17 cellular contexts compared by ENCODE assay signal in genomic region chr22:25136953-25137576, GRCh38.
"Had no signal": no experiment of that assay in that cellular context is flagged by ENCODE, and none has a peak within 500 bp of the region (broad histone marks: within the 10 kb centered on the region; RNA-seq: fewer than 3 reads in every experiment).

No MANE protein-coding gene starts in this region.

- H3K4me3 ChIP-seq: SJCRH30, thoracic aorta had no signal

- H3K27me3 ChIP-seq: SJCRH30 had no signal

- H3K9me3 ChIP-seq: thoracic aorta had no signal

- ATAC-seq: left cardiac atrium; stimulated activated naive CD8-positive, alpha-beta T cell treated with anti-CD3 and anti-CD28 coated beads, Interleukin-15, Interleukin-2, amounts not matched to agents 100 U/mL and 50 U/mL, for 24 hours had no signal

- DNase-seq: activated CD4-positive, alpha-beta memory T cell treated with anti-CD3 and anti-CD28 coated beads, Interleukin-2, amount 10 ng/mL, durations not matched to agents 7 days and 5 days; activated CD4-positive, alpha-beta T cell treated with anti-CD3 and anti-CD28 coated beads for 1 hour; activated CD8-positive, alpha-beta memory T cell treated with anti-CD3 and anti-CD28 coated beads, Interleukin-2, amount 50 U/mL, for 4 hours; activated naive CD4-positive, alpha-beta T cell; cortex of kidney; effector CD8-positive, alpha-beta T cell; head of caudate nucleus; left cardiac atrium; occipital lobe; SJCRH30; stimulated activated CD4-positive, alpha-beta T cell treated with anti-CD3 and anti-CD28 coated beads, Interleukin-4, amount 100 ng/mL, for 1 hour; stimulated activated CD8-positive, alpha-beta memory T cell treated with anti-CD3 and anti-CD28 coated beads, Interleukin-4, amount 100 ng/mL, for 48 hours; stimulated activated naive CD8-positive, alpha-beta T cell treated with anti-CD3 and anti-CD28 coated beads, Interleukin-15, Interleukin-2, amounts not matched to agents 100 U/mL and 50 U/mL, for 24 hours had no signal

- H3K27ac ChIP-seq: epithelial cell of prostate, SJCRH30 had no signal

- H3K27me3 Mint-ChIP-seq: activated CD4-positive, alpha-beta memory T cell treated with anti-CD3 and anti-CD28 coated beads, Interleukin-2, amount 10 ng/mL, durations not matched to agents 7 days and 5 days; central memory CD8-positive, alpha-beta T cell had no signal

- H3K27ac Mint-ChIP-seq: activated CD4-positive, alpha-beta memory T cell treated with anti-CD3 and anti-CD28 coated beads, Interleukin-2, amount 10 ng/mL, durations not matched to agents 7 days and 5 days; nephron had no signal

- H3K4me3 Mint-ChIP-seq: activated CD4-positive, alpha-beta memory T cell treated with anti-CD3 and anti-CD28 coated beads, Interleukin-2, amount 10 ng/mL, durations not matched to agents 7 days and 5 days; central memory CD8-positive, alpha-beta T cell; nephron had no signal

- H3K4me1 Mint-ChIP-seq: central memory CD8-positive, alpha-beta T cell had no signal

- H3K36me3 ChIP-seq: thoracic aorta had no signal

- H3K9me3 Mint-ChIP-seq: central memory CD8-positive, alpha-beta T cell; nephron had no signal
